ENCODE assay signal across 30 cellular contexts in the genomic region with DNA sequence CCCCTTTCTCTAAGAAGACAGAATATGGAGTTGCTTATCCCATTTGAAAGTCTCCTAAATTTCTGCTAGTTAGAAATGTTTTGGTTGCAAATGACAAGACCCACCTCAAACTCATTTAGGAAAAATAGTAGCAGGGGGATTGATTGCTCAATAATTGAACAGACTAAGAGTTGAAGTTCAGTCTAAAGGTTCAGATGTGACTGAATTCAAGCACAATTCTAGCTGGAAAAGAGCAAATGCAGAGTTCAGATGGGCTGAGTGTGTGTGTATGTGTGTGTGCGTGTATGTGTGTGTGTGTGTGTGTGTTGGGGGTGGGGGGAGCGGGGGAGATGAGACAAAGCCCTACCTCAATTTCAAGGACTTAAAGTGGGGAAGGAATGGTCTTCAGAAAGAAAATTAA. TPM values are rescaled to one million over a fixed set of nuclear protein-coding genes. Genes with fewer than 3 reads are reported as not detected.
"Had no signal": no experiment of that assay in that cellular context is flagged by ENCODE, and none has a peak within 500 bp of the region (broad histone marks: within the 10 kb centered on the region; RNA-seq: fewer than 3 reads in every experiment).

No MANE protein-coding gene starts in this region.

- H3K9me3 ChIP-seq: esophagus squamous epithelium, heart right ventricle, prostate gland, right atrium auricular region, spleen, thoracic aorta, tibial nerve, upper lobe of left lung had no signal

- H3K36me3 Mint-ChIP-seq: memory B cell; naive thymus-derived CD4-positive, alpha-beta T cell; neural progenitor cell; stimulated activated naive B cell treated with anti-CD40 and anti-IgM and Interleukin-4, amounts not matched to agents 10 μg/mL and 1 μg/mL and 100 μg/mL, for 72 hours had no signal

- H3K4me1 Mint-ChIP-seq: nephron, neural progenitor cell had no signal

- H3K36me3 ChIP-seq: esophagus squamous epithelium, heart right ventricle, neural progenitor cell, prostate gland, right atrium auricular region, spleen, thoracic aorta, tibial nerve, upper lobe of left lung had no signal

- H3K4me2 ChIP-seq: neural progenitor cell had no signal

- H3K27ac Mint-ChIP-seq: effector memory CD8-positive, alpha-beta T cell; memory B cell; naive thymus-derived CD4-positive, alpha-beta T cell; nephron; neural progenitor cell; stimulated activated naive B cell treated with anti-CD40 and anti-IgM and Interleukin-4, amounts not matched to agents 10 μg/mL and 1 μg/mL and 100 μg/mL, for 72 hours; stimulated activated naive CD8-positive, alpha-beta T cell treated with anti-CD3 and anti-CD28 coated beads, Interleukin-15, Interleukin-2, amounts not matched to agents 100 ng/mL and 50 ng/mL, for 24 hours had no signal

- H3K4me3 ChIP-seq: esophagus squamous epithelium, heart right ventricle, lung, neural progenitor cell, prostate gland, right atrium auricular region, skin epidermis, spleen, thoracic aorta, tibial nerve, upper lobe of left lung had no signal

- H3K4me3 Mint-ChIP-seq: effector memory CD8-positive, alpha-beta T cell; memory B cell; naive thymus-derived CD4-positive, alpha-beta T cell; nephron; neural progenitor cell; stimulated activated naive B cell treated with anti-CD40 and anti-IgM and Interleukin-4, amounts not matched to agents 10 μg/mL and 1 μg/mL and 100 μg/mL, for 72 hours; stimulated activated naive CD8-positive, alpha-beta T cell treated with anti-CD3 and anti-CD28 coated beads, Interleukin-15, Interleukin-2, amounts not matched to agents 100 ng/mL and 50 ng/mL, for 24 hours had no signal

- H3K27ac ChIP-seq: esophagus squamous epithelium, heart right ventricle, neural progenitor cell, prostate gland, right atrium auricular region, skin epidermis, spleen, thoracic aorta, upper lobe of left lung had no signal

- DNase-seq: cortex of kidney; effector memory CD8-positive, alpha-beta T cell; erythroblast; esophagus squamous epithelium; foreskin melanocyte; glutamatergic neuron; heart right ventricle; hippocampal formation; islet precursor cell; kidney glomerular epithelial cell; left colon; left ventricle myocardium superior; midbrain; naive thymus-derived CD4-positive, alpha-beta T cell; nucleus accumbens; spleen; stimulated activated CD4-positive, alpha-beta T cell treated with anti-CD3 and anti-CD28 coated beads, Interleukin-15, amount 100 ng/mL, for 24 hours; stimulated activated CD4-positive, alpha-beta T cell treated with anti-CD3 and anti-CD28 coated beads, Interleukin-2, amount 100 ng/mL, for 48 hours; stimulated activated naive B cell treated with anti-CD40 and anti-IgM and Interleukin-4, amounts not matched to agents 10 μg/mL and 1 μg/mL and 100 μg/mL, for 72 hours; upper lobe of left lung had no signal

- H2AFZ ChIP-seq: neural progenitor cell had no signal

- H3K4me1 ChIP-seq: neural progenitor cell, prostate gland, right atrium auricular region, spleen had no signal

- H3K9me3 Mint-ChIP-seq: effector memory CD8-positive, alpha-beta T cell; memory B cell; naive thymus-derived CD4-positive, alpha-beta T cell; nephron; neural progenitor cell; stimulated activated naive B cell treated with anti-CD40 and anti-IgM and Interleukin-4, amounts not matched to agents 10 μg/mL and 1 μg/mL and 100 μg/mL, for 72 hours; stimulated activated naive CD8-positive, alpha-beta T cell treated with anti-CD3 and anti-CD28 coated beads, Interleukin-15, Interleukin-2, amounts not matched to agents 100 ng/mL and 50 ng/mL, for 24 hours had no signal

- H3K9ac ChIP-seq: neural progenitor cell had no signal

- H3K27me3 ChIP-seq: esophagus squamous epithelium, heart right ventricle, neural progenitor cell, right atrium auricular region, tibial nerve, upper lobe of left lung had no signal

RNA-seq across cellular contexts. Expression of a gene that starts 47.9 kb away (rescaled TPM):
- polyA plus RNA-seq: naive thymus-derived CD4-positive, alpha-beta T cell had no signal
